Comparison of ENCODE assay signal across 28 cellular contexts in genomic region chr14:63952053-63952932, GRCh38.
DNase-seq lines count a peak whose midpoint lies in the region; ATAC-seq and TF ChIP-seq lines count a peak whose summit lies in the region.
"Had no signal": no experiment of that assay in that cellular context is flagged by ENCODE, and none has a peak within 500 bp of the region (broad histone marks: within the 10 kb centered on the region; RNA-seq: fewer than 3 reads in every experiment).

No MANE protein-coding gene starts in this region.

- H3K9me3 ChIP-seq in mucosa of descending colon (no peaks in the 10 kb centered on the region), Peyer's patch (no peaks in the 10 kb centered on the region)
- H3K9me3 ChIP-seq: Caco-2, left lung, ovary, SJCRH30, tibial nerve had no signal

- H3K4me1 ChIP-seq in GM23338 (ENCODE audit: insufficient read depth) (peaks cover 37% of the 10 kb centered on the region), mucosa of descending colon (ENCODE audit: low read depth) (peaks cover 8% of the 10 kb centered on the region), Peyer's patch (peaks cover 0 to 9% (median 0%) of the 10 kb centered on the region in 4 donors)
- H3K4me1 ChIP-seq: Caco-2, left lung, SJCRH30 had no signal

- H3K9me3 Mint-ChIP-seq in activated CD8-positive, alpha-beta T cell treated with anti-CD3 and anti-CD28 coated beads, Interleukin-2, amount 10 ng/mL, durations not matched to agents 7 days and 5 days (ENCODE audit: insufficient read depth) = no peaks in the 10 kb centered on the region
- no peaks in the 10 kb centered on the region for H3K9me3 Mint-ChIP-seq in activated CD8-positive, alpha-beta T cell treated with anti-CD3 and anti-CD28 coated beads for 36 hours
- H3K9me3 Mint-ChIP-seq in GM23338 = no peaks in the 10 kb centered on the region
- H3K9me3 Mint-ChIP-seq in effector memory CD8-positive, alpha-beta T cell = no peaks in the 10 kb centered on the region
- H3K9me3 Mint-ChIP-seq: nephron progenitor cell; stimulated activated naive CD8-positive, alpha-beta T cell treated with anti-CD3 and anti-CD28 coated beads, Interleukin-15, amount 100 ng/mL, for 72 hours; T-cell had no signal

- H3K4me3 ChIP-seq in GM23338 (no peak overlapping the region), mucosa of descending colon (no peak overlapping the region), Peyer's patch (no peak overlapping the region)
- H3K4me3 ChIP-seq: dorsolateral prefrontal cortex, left lung, ovary, SJCRH30, tibial nerve had no signal

- H3K27ac ChIP-seq in GM23338 (ENCODE audit: low read depth) (no peak overlapping the region), Peyer's patch (no peak overlapping the region)
- H3K27ac ChIP-seq: dorsolateral prefrontal cortex, left lung, ovary, SJCRH30 had no signal

- H3K27me3 ChIP-seq in GM23338 (ENCODE audit: insufficient read depth) = no peaks in the 10 kb centered on the region
- no peaks in the 10 kb centered on the region for H3K27me3 ChIP-seq in Peyer's patch
- H3K27me3 ChIP-seq: dorsolateral prefrontal cortex, left lung, ovary, SJCRH30, tibial nerve had no signal

- no peaks in the 10 kb centered on the region; the same call in 1 of the 2 replicates for H3F3A ChIP-seq in GM23338 (replicated peaks; ENCODE audit: low read depth)

- CTCF ChIA-PET in activated CD8-positive, alpha-beta T cell treated with anti-CD3 and anti-CD28 coated beads, Interleukin-2, amount 10 ng/mL, durations not matched to agents 7 days and 5 days (lab: Charles Lee) = no interaction called here
- CTCF ChIA-PET in activated CD8-positive, alpha-beta T cell treated with anti-CD3 and anti-CD28 coated beads for 36 hours (lab: Charles Lee) = no interaction called here

- H3K36me3 ChIP-seq in GM23338 (ENCODE audit: insufficient read depth) (peaks cover 3% of the 10 kb centered on the region; the same call in 1 of the 2 replicates), mucosa of descending colon (ENCODE audit: low read depth) (no peaks in the 10 kb centered on the region), Peyer's patch (peaks cover 0 to 13% (median 0%) of the 10 kb centered on the region in 3 donors)
- H3K36me3 ChIP-seq: ovary had no signal

- no peaks in the 10 kb centered on the region for H3K79me2 ChIP-seq in GM23338 (replicated peaks; ENCODE audit: insufficient read depth)

- H3K9me2 ChIP-seq in GM23338 (ENCODE audit: insufficient read depth) = no peaks in the 10 kb centered on the region

- peaks cover 11% of the 10 kb centered on the region for H3K4me1 Mint-ChIP-seq in activated CD8-positive, alpha-beta T cell treated with anti-CD3 and anti-CD28 coated beads, Interleukin-2, amount 10 ng/mL, durations not matched to agents 7 days and 5 days (ENCODE audit: low read depth)
- no peaks in the 10 kb centered on the region for H3K4me1 Mint-ChIP-seq in activated CD8-positive, alpha-beta T cell treated with anti-CD3 and anti-CD28 coated beads for 36 hours (ENCODE audit: low read depth)
- peaks cover 44% of the 10 kb centered on the region for H3K4me1 Mint-ChIP-seq in GM23338
- peaks cover 2 to 16% of the 10 kb centered on the region in 2 donors for H3K4me1 Mint-ChIP-seq in effector memory CD8-positive, alpha-beta T cell (ENCODE audit: low read depth in 2 of 2)
- H3K4me1 Mint-ChIP-seq: nephron progenitor cell; stimulated activated naive CD8-positive, alpha-beta T cell treated with anti-CD3 and anti-CD28 coated beads, Interleukin-15, amount 100 ng/mL, for 72 hours had no signal

- TF ChIP-seq CTCF in activated CD8-positive, alpha-beta T cell treated with anti-CD3 and anti-CD28 coated beads for 36 hours (IDR thresholded peaks at IDR 0.05) = no peak
- TF ChIP-seq CTCF in GM23338 (conservative IDR thresholded peaks at IDR 0.05; ENCODE audit: low read depth in 2 of 2) (no peak), mucosa of descending colon (IDR thresholded peaks at IDR 0.05) (no peak), Peyer's patch (IDR thresholded peaks at IDR 0.05) (peak in 3 of 6 experiments; percentile 1 to 12 (median 6))

- no peak for DNase-seq in activated CD8-positive, alpha-beta T cell treated with anti-CD3 and anti-CD28 coated beads, Interleukin-2, amount 10 ng/mL, durations not matched to agents 7 days and 5 days
- no peak for DNase-seq in activated CD8-positive, alpha-beta T cell treated with anti-CD3 and anti-CD28 coated beads for 36 hours
- DNase-seq in GM23338 (ENCODE audit: low spot score) = no peak
- no peak for DNase-seq in effector memory CD8-positive, alpha-beta T cell
- no peak for DNase-seq in mucosa of descending colon
- no peak for DNase-seq in Peyer's patch
- DNase-seq in glomerular visceral epithelial cell (ENCODE audit: extremely low spot score) = no peak
- DNase-seq: activated CD4-positive, CD25-positive, alpha-beta regulatory T cell treated with anti-CD3 and anti-CD28 coated beads, Interleukin-2, amount 50 U/mL, for 72 hours; activated naive CD4-positive, alpha-beta T cell; Caco-2; caudate nucleus; DND-41; dorsolateral prefrontal cortex; Karpas-422; left lung; midbrain; MV-4-11; NCI-H1694; NCI-H510A; nephron progenitor cell; ovary; SJCRH30; stimulated activated CD4-positive, alpha-beta T cell treated with anti-CD3 and anti-CD28 coated beads, Interleukin-15, amount 100 ng/mL, for 24 hours; stimulated activated naive CD8-positive, alpha-beta T cell treated with anti-CD3 and anti-CD28 coated beads, Interleukin-15, amount 100 ng/mL, for 72 hours; T-cell had no signal

- TF ChIP-seq POLR2A in Peyer's patch (IDR thresholded peaks at IDR 0.05) = no peak

- intact Hi-C loops in activated CD8-positive, alpha-beta T cell treated with anti-CD3 and anti-CD28 coated beads for 36 hours (cut with micrococcal nuclease) = no loop called here
- intact Hi-C loops in mucosa of descending colon (cut with DNase I, micrococcal nuclease) = no loop called here

- H4K20me1 ChIP-seq in GM23338 (replicated peaks; ENCODE audit: insufficient read depth) = no peaks in the 10 kb centered on the region; the same call in 1 of the 2 replicates

- H3K36me3 Mint-ChIP-seq in activated CD8-positive, alpha-beta T cell treated with anti-CD3 and anti-CD28 coated beads, Interleukin-2, amount 10 ng/mL, durations not matched to agents 7 days and 5 days (ENCODE audit: low read depth) = peaks cover 70% of the 10 kb centered on the region
- H3K36me3 Mint-ChIP-seq in activated CD8-positive, alpha-beta T cell treated with anti-CD3 and anti-CD28 coated beads for 36 hours (ENCODE audit: low read depth) = peaks cover 12% of the 10 kb centered on the region
- H3K36me3 Mint-ChIP-seq in GM23338 (ENCODE audit: low read depth) = peaks cover 21% of the 10 kb centered on the region; the same call in 2 of the 3 replicates
- peaks cover 50% of the 10 kb centered on the region for H3K36me3 Mint-ChIP-seq in effector memory CD8-positive, alpha-beta T cell (ENCODE audit: insufficient read depth)

- H3K4me3 Mint-ChIP-seq in activated CD8-positive, alpha-beta T cell treated with anti-CD3 and anti-CD28 coated beads, Interleukin-2, amount 10 ng/mL, durations not matched to agents 7 days and 5 days = no peak overlapping the region
- no peak overlapping the region for H3K4me3 Mint-ChIP-seq in activated CD8-positive, alpha-beta T cell treated with anti-CD3 and anti-CD28 coated beads for 36 hours
- H3K4me3 Mint-ChIP-seq in GM23338 = no peak overlapping the region
- no peak overlapping the region for H3K4me3 Mint-ChIP-seq in effector memory CD8-positive, alpha-beta T cell
- H3K4me3 Mint-ChIP-seq: nephron progenitor cell; stimulated activated naive CD8-positive, alpha-beta T cell treated with anti-CD3 and anti-CD28 coated beads, Interleukin-15, amount 100 ng/mL, for 72 hours; T-cell had no signal

- ATAC-seq in activated CD8-positive, alpha-beta T cell treated with anti-CD3 and anti-CD28 coated beads, Interleukin-2, amount 10 ng/mL, durations not matched to agents 7 days and 5 days = no peak
- no peak for ATAC-seq in activated CD8-positive, alpha-beta T cell treated with anti-CD3 and anti-CD28 coated beads for 36 hours
- ATAC-seq in GM23338 (peak; percentile 39), mucosa of descending colon (peak; percentile 61), HG02678 (IDR thresholded peaks at IDR 0.05; ENCODE audit: unreplicated experiment) (no peak)
- no peak for ATAC-seq in effector memory CD8-positive, alpha-beta T cell (replicated peaks)
- ATAC-seq: left lung; sciatic nerve; stimulated activated naive CD8-positive, alpha-beta T cell treated with anti-CD3 and anti-CD28 coated beads, Interleukin-15, amount 100 ng/mL, for 72 hours; T-cell had no signal

- H3K4me2 ChIP-seq in GM23338 = 0 out of 2 replicates have a peak overlapping the region, but pooled peaks have one; percentile 30

- POLR2A ChIA-PET in activated CD8-positive, alpha-beta T cell treated with anti-CD3 and anti-CD28 coated beads, Interleukin-2, amount 10 ng/mL, durations not matched to agents 7 days and 5 days (lab: Charles Lee) = interaction anchor here (0.6 kb wide), 1 partner anchor 546 kb away, joined by 3 read pairs; no protein-coding TSS in a partner anchor
- POLR2A ChIA-PET in activated CD8-positive, alpha-beta T cell treated with anti-CD3 and anti-CD28 coated beads for 36 hours (lab: Charles Lee) = interaction anchor here (0.6 kb wide), 1 partner anchor 61 kb away, joined by 3 read pairs; no protein-coding TSS in a partner anchor

- H3K27me3 Mint-ChIP-seq in activated CD8-positive, alpha-beta T cell treated with anti-CD3 and anti-CD28 coated beads, Interleukin-2, amount 10 ng/mL, durations not matched to agents 7 days and 5 days (ENCODE audit: low read depth) = no peaks in the 10 kb centered on the region
- no peaks in the 10 kb centered on the region for H3K27me3 Mint-ChIP-seq in activated CD8-positive, alpha-beta T cell treated with anti-CD3 and anti-CD28 coated beads for 36 hours
- peaks cover 4% of the 10 kb centered on the region for H3K27me3 Mint-ChIP-seq in GM23338 (ENCODE audit: insufficient read depth, low read depth, poor library complexity)
- H3K27me3 Mint-ChIP-seq in effector memory CD8-positive, alpha-beta T cell = no peaks in the 10 kb centered on the region
- H3K27me3 Mint-ChIP-seq: stimulated activated naive CD8-positive, alpha-beta T cell treated with anti-CD3 and anti-CD28 coated beads, Interleukin-15, amount 100 ng/mL, for 72 hours; T-cell had no signal

- H3K27ac Mint-ChIP-seq in activated CD8-positive, alpha-beta T cell treated with anti-CD3 and anti-CD28 coated beads, Interleukin-2, amount 10 ng/mL, durations not matched to agents 7 days and 5 days = peak overlapping the region; percentile 2
- no peak overlapping the region for H3K27ac Mint-ChIP-seq in activated CD8-positive, alpha-beta T cell treated with anti-CD3 and anti-CD28 coated beads for 36 hours
- no peak overlapping the region for H3K27ac Mint-ChIP-seq in GM23338
- peak overlapping the region; percentile 26 to 75 for H3K27ac Mint-ChIP-seq in effector memory CD8-positive, alpha-beta T cell
- H3K27ac Mint-ChIP-seq: nephron progenitor cell had no signal

- no peak overlapping the region for H2AFZ ChIP-seq in GM23338

TF ChIP-seq in GM23338, 12 proteins besides CTCF, POLR2A, EP300 and RAD21 (continues in another document):
- TF ChIP-seq EZH2phosphoT487 (IDR thresholded peaks at IDR 0.05; ENCODE audit: unreplicated experiment) (no peak), JUNB (IDR thresholded peaks at IDR 0.05; ENCODE audit: unreplicated experiment) (no peak), ZNF114 (CRISPR knock-in tag; IDR thresholded peaks at IDR 0.05) (no peak), CREB1 (CRISPR knock-in tag; IDR thresholded peaks at IDR 0.05; ENCODE audit: low read depth) (no peak)

Comparison
In these comparisons a context has a peak if more than half of its experiments do, and no peak if none do; other contexts are left out.
1. H3K27ac Mint-ChIP-seq: peak in activated CD8-positive, alpha-beta T cell treated with anti-CD3 and anti-CD28 coated beads, Interleukin-2, amount 10 ng/mL, durations not matched to agents 7 days and 5 days (single experiment) and effector memory CD8-positive, alpha-beta T cell (2 of 2); none in activated CD8-positive, alpha-beta T cell treated with anti-CD3 and anti-CD28 coated beads for 36 hours (single experiment) and GM23338 (single experiment).
2. ATAC-seq: peak in GM23338 (single experiment) and mucosa of descending colon (single experiment); none in activated CD8-positive, alpha-beta T cell treated with anti-CD3 and anti-CD28 coated beads, Interleukin-2, amount 10 ng/mL, durations not matched to agents 7 days and 5 days (single experiment), activated CD8-positive, alpha-beta T cell treated with anti-CD3 and anti-CD28 coated beads for 36 hours (single experiment), effector memory CD8-positive, alpha-beta T cell (single experiment) and HG02678 (single experiment).